Comparison of ENCODE assay signal across 8 cellular contexts in genomic region chr1:224922404-224923164, GRCh38. TPM values are rescaled to one million over a fixed set of nuclear protein-coding genes. Genes with fewer than 3 reads are reported as not detected.
DNase-seq lines count a peak whose midpoint lies in the region; ATAC-seq and TF ChIP-seq lines count a peak whose summit lies in the region.

No MANE protein-coding gene starts in this region.

- peak; percentile 92 for TF ChIP-seq CTCF in VCaP (conservative IDR thresholded peaks at IDR 0.05)
- peak; percentile 57 to 76 (median 69) for TF ChIP-seq CTCF in heart right ventricle (IDR thresholded peaks at IDR 0.05)
- peak; percentile 30 to 66 (median 53) for TF ChIP-seq CTCF in gastrocnemius medialis (IDR thresholded peaks at IDR 0.05 in 4 of 5, conservative IDR thresholded peaks at IDR 0.05 in 1 of 5)

- H3K27me3 ChIP-seq in H7 (ENCODE audit: control insufficient read depth, insufficient read depth, low read length) (no peaks in the 10 kb centered on the region), heart right ventricle (peaks cover 0 to 3% (median 0%) of the 10 kb centered on the region in 7 donors), gastrocnemius medialis (no peaks in the 10 kb centered on the region)

- peak overlapping the region; percentile 30; the same call in 1 of the 2 replicates for H3K27ac ChIP-seq in VCaP
- no peak overlapping the region for H3K27ac ChIP-seq in heart right ventricle
- no peak overlapping the region for H3K27ac ChIP-seq in gastrocnemius medialis

- H3K9me3 ChIP-seq in heart right ventricle (no peaks in the 10 kb centered on the region), gastrocnemius medialis (no peaks in the 10 kb centered on the region)

- ATAC-seq in heart right ventricle: peak in 6 of 8 donors; percentile 24 to 65 (median 64)
- ATAC-seq in gastrocnemius medialis: peak; percentile 64 to 81
- no peak for ATAC-seq in HG02588 (IDR thresholded peaks at IDR 0.05; ENCODE audit: unreplicated experiment)

- H3K36me3 ChIP-seq in H7 (replicated peaks; ENCODE audit: control insufficient read depth, insufficient read depth, low read length) (no peaks in the 10 kb centered on the region), heart right ventricle (no peaks in the 10 kb centered on the region), gastrocnemius medialis (no peaks in the 10 kb centered on the region)

- intact Hi-C loops in heart right ventricle (cut with DNase I) (loop anchor here in 9 of 10 donors (2.0 to 10.0 kb wide), 4 partner anchors 278 to 410 kb away; no protein-coding TSS in a partner anchor), gastrocnemius medialis (cut with DNase I; ENCODE audit: low total_unique reads) (loop anchor here (1.0 kb wide), 1 partner anchor 409 kb away; no protein-coding TSS in a partner anchor)

- DNase-seq in ELF-1 (ENCODE audit: low read depth, low spot score) (peak; percentile 60), H7 (peak; percentile 73), NCI-H1694 (lab: John Stamatoyannopoulos, UW) (peak; percentile 47), heart right ventricle (no peak), gastrocnemius medialis (no peak), GM19240 (ENCODE audit: insufficient read length, low spot score) (no peak)

- H3K4me3 ChIP-seq in H7 (ENCODE audit: insufficient read depth, low read depth, low read length) (no peak overlapping the region), heart right ventricle (no peak overlapping the region), gastrocnemius medialis (no peak overlapping the region)

- H3K4me1 ChIP-seq in heart right ventricle (no peaks in the 10 kb centered on the region), gastrocnemius medialis (no peaks in the 10 kb centered on the region)

- TF ChIP-seq POLR2A in gastrocnemius medialis (IDR thresholded peaks at IDR 0.05): no peak

- in situ Hi-C loops in gastrocnemius medialis (cut with MboI; ENCODE audit: low sequenced_read_pairs in 4 of 4): loop anchor here in 1 of 4 donors (10.0 kb wide), 1 partner anchor 408 kb away; no protein-coding TSS in a partner anchor

- WGBS in heart right ventricle, 2 donors: 36 to 38% methylated on average over 5 of the region's 5 CpGs

RNA-seq across cellular contexts. Expression of gene DNAH14, which starts 6.9 kb away (rescaled TPM):
- total RNA-seq in H7 (2014; rRNA removed; shearing (Covaris generic)): 42.9 and 53.7 TPM in 2 replicates
- total RNA-seq in heart right ventricle: 1 to 10 TPM in 9 of 10 donors, under 1 TPM in 1; 0.81 to 8.0 (median 2.7) TPM
- polyA plus RNA-seq in heart right ventricle: 1 to 10 TPM in 1 of 2 donors, under 1 TPM in 1; 0.12 to 2.0 TPM
- under 1 TPM in 2 of 4 donors, not detected in 2; 0.15 to 0.55 TPM for total RNA-seq in gastrocnemius medialis

Comparison
In these comparisons a context has a peak if more than half of its experiments do, and no peak if none do; other contexts are left out.
1. DNase-seq: peak in ELF-1 (single experiment), H7 (single experiment) and NCI-H1694 (single experiment); none in heart right ventricle (0 of 2), gastrocnemius medialis (0 of 2) and GM19240 (single experiment).
2. Peak in every context shown above with its lines, with median percentiles within 50 percentile points of each other: CTCF ChIP-seq.